7 cellular contexts compared by ENCODE assay signal in genomic region chr15:83654379-83655236, GRCh38. TPM values are rescaled to one million over a fixed set of nuclear protein-coding genes. Genes with fewer than 3 reads are reported as not detected.
DNase-seq lines count a peak whose midpoint lies in the region; ATAC-seq and TF ChIP-seq lines count a peak whose summit lies in the region.

No MANE protein-coding gene starts in this region.

- H3K27me3 ChIP-seq in WERI-Rb-1 (ENCODE audit: insufficient read depth, low read depth, severe bottlenecking) (peaks cover 40% of the 10 kb centered on the region), muscle layer of colon (ENCODE audit: control insufficient read depth in 1 of 2, insufficient read depth in 2 of 2, low read length in 2 of 2) (no peaks in the 10 kb centered on the region), tibial nerve (peaks cover 0 to 17% of the 10 kb centered on the region in 2 donors)

- H3K9me3 ChIP-seq in WERI-Rb-1 (ENCODE audit: severe bottlenecking), result no peaks in the 10 kb centered on the region
- H3K9me3 ChIP-seq in muscle layer of colon (ENCODE audit: low read length), result no peaks in the 10 kb centered on the region
- H3K9me3 ChIP-seq in tibial nerve, result peaks cover 0 to 5% (median 0%) of the 10 kb centered on the region in 4 donors

- ATAC-seq in HG03025 (IDR thresholded peaks at IDR 0.05; ENCODE audit: low FRiP score, unreplicated experiment), result no peak

- TF ChIP-seq POLR2A in tibial nerve (IDR thresholded peaks at IDR 0.05), result no peak

- no peak for TF ChIP-seq CTCF in WERI-Rb-1 (IDR thresholded peaks at IDR 0.05; ENCODE audit: low read depth, low read length)
- no peak for TF ChIP-seq CTCF in tibial nerve (IDR thresholded peaks at IDR 0.05)

- H3K36me3 ChIP-seq in WERI-Rb-1 (no peaks in the 10 kb centered on the region), muscle layer of colon (ENCODE audit: insufficient read depth, low read length) (peaks cover 17% of the 10 kb centered on the region), tibial nerve (no peaks in the 10 kb centered on the region)

- no peak overlapping the region for H3K27ac ChIP-seq in WERI-Rb-1
- peak overlapping the region; percentile 87 for H3K27ac ChIP-seq in muscle layer of colon (ENCODE audit: low read depth, low read length)
- H3K27ac ChIP-seq in tibial nerve, result peak overlapping the region in 2 of 4 donors; percentile 48 to 71

- DNase-seq in WERI-Rb-1 (peak; percentile 32), glomerular visceral epithelial cell (ENCODE audit: extremely low spot score) (peak; percentile 66), tibial nerve (ENCODE audit: low spot score in 2 of 2) (no peak), OCI-M2 (lab: John Stamatoyannopoulos, UW; ENCODE audit: unreplicated experiment) (no peak), DMS79 treated with DMSO at 0.1 percent for 48 hours (lab: John Stamatoyannopoulos, UW) (no peak)

- no peak for TF ChIP-seq EP300 in tibial nerve (IDR thresholded peaks at IDR 0.05)

- H3K4me1 ChIP-seq in muscle layer of colon (ENCODE audit: insufficient read depth, low read length) (peaks cover 37% of the 10 kb centered on the region), tibial nerve (peaks cover 0 to 45% (median 3%) of the 10 kb centered on the region in 4 donors)

- WGBS in tibial nerve, 2 donors, result 14 to 17% methylated on average over 44 to 46 of the region's 67 CpGs

- H3K9ac ChIP-seq in muscle layer of colon (ENCODE audit: low read length), result peak overlapping the region; percentile 58

- peak overlapping the region; percentile 37 for H3K4me3 ChIP-seq in WERI-Rb-1 (ENCODE audit: low read depth, low read length)
- H3K4me3 ChIP-seq in muscle layer of colon (ENCODE audit: low read depth in 1 of 2, low read length in 2 of 2), result peak overlapping the region; percentile 84 to 88
- peak overlapping the region; percentile 31 to 53 (median 40) for H3K4me3 ChIP-seq in tibial nerve

RNA-seq across cellular contexts. Expression of gene ADAMTSL3, which starts 0.7 kb away (rescaled TPM):
- 10 to 100 TPM; 16.2 to 19.7 (median 19.3) TPM for total RNA-seq in tibial nerve

Comparison
In these comparisons a context has a peak if more than half of its experiments do, and no peak if none do; other contexts are left out.
1. DNase-seq: peak in WERI-Rb-1 (single experiment) and glomerular visceral epithelial cell (single experiment); none in tibial nerve (0 of 2), OCI-M2 (single experiment) and DMS79 treated with DMSO at 0.1 percent for 48 hours (single experiment).
2. Peak in every context shown above with its lines, with median percentiles within 50 percentile points of each other: H3K4me3 ChIP-seq.